13 cellular contexts compared by ENCODE assay signal in the genomic region with DNA sequence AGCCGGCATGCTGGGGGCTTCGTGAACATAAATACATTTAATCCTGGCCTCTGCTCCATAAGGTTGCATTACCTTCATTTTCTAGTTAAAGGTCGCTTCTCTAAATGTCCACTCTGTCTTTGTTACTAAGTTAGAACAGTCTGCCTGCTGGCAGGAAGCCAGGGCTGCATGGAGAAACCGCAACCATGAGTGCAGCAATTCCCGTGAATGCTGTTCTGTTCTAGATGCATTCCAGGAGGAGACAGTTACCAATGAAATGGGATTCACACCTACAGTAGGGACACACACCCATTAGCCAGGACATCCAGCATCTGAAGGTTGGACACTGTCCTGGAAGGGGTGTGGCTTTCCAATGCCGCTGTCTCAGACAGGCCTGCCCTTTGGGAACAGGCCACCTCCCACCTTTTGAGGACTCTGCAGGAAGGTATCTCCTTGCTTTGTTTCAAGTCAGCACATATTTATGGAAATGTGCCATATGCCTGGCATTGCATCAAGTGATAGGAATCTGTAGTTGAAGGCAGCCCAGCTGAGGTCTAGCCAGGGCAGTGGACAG.
DNase-seq lines count a peak whose midpoint lies in the region; ATAC-seq and TF ChIP-seq lines count a peak whose summit lies in the region.
"Had no signal": no experiment of that assay in that cellular context is flagged by ENCODE, and none has a peak within 500 bp of the region (broad histone marks: within the 10 kb centered on the region; RNA-seq: fewer than 3 reads in every experiment).

No MANE protein-coding gene starts in this region.

- H2AFZ ChIP-seq in smooth muscle cell (ENCODE audit: low read depth): no peak overlapping the region

- DNase-seq in G401 (ENCODE audit: low spot score) (peak; percentile 23), foreskin fibroblast (peak; percentile 50 to 75), sciatic nerve (ENCODE audit: low spot score) (peak; percentile 70), smooth muscle cell (lab: John Stamatoyannopoulos, UW; ENCODE audit: unreplicated experiment) (no peak), SKM-1 (lab: John Stamatoyannopoulos, UW; ENCODE audit: unreplicated experiment) (no peak), iPS-NIHi11 (ENCODE audit: low spot score) (no peak)
- DNase-seq: activated gamma-delta T cell treated with Interleukin-2 at 50 U/mL for 16 hours; effector memory CD8-positive, alpha-beta T cell; H7; retina had no signal

- H4K20me1 ChIP-seq in smooth muscle cell (ENCODE audit: low read depth): no peaks in the 10 kb centered on the region

- no peak overlapping the region for H3K9ac ChIP-seq in smooth muscle cell (ENCODE audit: low read depth)

- no peak overlapping the region for H3K27ac ChIP-seq in smooth muscle cell (ENCODE audit: low read depth)

- no peaks in the 10 kb centered on the region for H3K4me1 ChIP-seq in smooth muscle cell (ENCODE audit: low read depth)

- TF ChIP-seq CTCF in foreskin fibroblast (IDR thresholded peaks at IDR 0.05; ENCODE audit: low read depth, low read length) (no peak), smooth muscle cell (IDR thresholded peaks at IDR 0.05; ENCODE audit: borderline replicate concordance, insufficient read depth, poor library complexity, severe bottlenecking) (no peak)

- ATAC-seq in SK-N-SH treated with all-trans-retinoic acid at 6 μM for 48 hours: peak; percentile 83
- peak; percentile 25 for ATAC-seq in sciatic nerve
- no peak for ATAC-seq in GM21737 (IDR thresholded peaks at IDR 0.05; ENCODE audit: unreplicated experiment)
- ATAC-seq: activated CD4-positive, CD25-positive, alpha-beta regulatory T cell treated with anti-CD3 and anti-CD28 coated beads, Interleukin-2, amount 50 U/mL, for 24 hours; effector memory CD8-positive, alpha-beta T cell had no signal

- 81% methylated on average over 6 of the region's 6 CpGs for WGBS in smooth muscle cell (ENCODE audit: low lambda C conversion rate)

- H3K79me2 ChIP-seq in smooth muscle cell (ENCODE audit: low read depth): no peaks in the 10 kb centered on the region

- H3K27me3 ChIP-seq in smooth muscle cell (ENCODE audit: low read depth): no peaks in the 10 kb centered on the region

- no peaks in the 10 kb centered on the region for H3K9me3 ChIP-seq in smooth muscle cell (replicated peaks; ENCODE audit: low read depth)

- H3F3A ChIP-seq in smooth muscle cell (ENCODE audit: low read depth): no peaks in the 10 kb centered on the region

- H3K36me3 ChIP-seq in smooth muscle cell (ENCODE audit: low read depth): no peaks in the 10 kb centered on the region

- no peak overlapping the region for H3K4me2 ChIP-seq in smooth muscle cell

- in situ Hi-C loops in G401 (cut with HindIII; ENCODE audit: low sequenced_read_pairs): no loop called here

- intact Hi-C loops in sciatic nerve (cut with DNase I): no loop called here

- H3K4me3 ChIP-seq in foreskin fibroblast (ENCODE audit: low read depth in 1 of 2, low read length in 2 of 2) (no peak overlapping the region), smooth muscle cell (no peak overlapping the region)

TF ChIP-seq in SK-N-SH treated with all-trans-retinoic acid at 6 μM for 48 hours, 23 proteins besides CTCF, POLR2A, EP300 and RAD21:
- no peak for TF ChIP-seq ZNF8 (CRISPR knock-in tag; IDR thresholded peaks at IDR 0.05)
- TF ChIP-seq, protein P1, sequence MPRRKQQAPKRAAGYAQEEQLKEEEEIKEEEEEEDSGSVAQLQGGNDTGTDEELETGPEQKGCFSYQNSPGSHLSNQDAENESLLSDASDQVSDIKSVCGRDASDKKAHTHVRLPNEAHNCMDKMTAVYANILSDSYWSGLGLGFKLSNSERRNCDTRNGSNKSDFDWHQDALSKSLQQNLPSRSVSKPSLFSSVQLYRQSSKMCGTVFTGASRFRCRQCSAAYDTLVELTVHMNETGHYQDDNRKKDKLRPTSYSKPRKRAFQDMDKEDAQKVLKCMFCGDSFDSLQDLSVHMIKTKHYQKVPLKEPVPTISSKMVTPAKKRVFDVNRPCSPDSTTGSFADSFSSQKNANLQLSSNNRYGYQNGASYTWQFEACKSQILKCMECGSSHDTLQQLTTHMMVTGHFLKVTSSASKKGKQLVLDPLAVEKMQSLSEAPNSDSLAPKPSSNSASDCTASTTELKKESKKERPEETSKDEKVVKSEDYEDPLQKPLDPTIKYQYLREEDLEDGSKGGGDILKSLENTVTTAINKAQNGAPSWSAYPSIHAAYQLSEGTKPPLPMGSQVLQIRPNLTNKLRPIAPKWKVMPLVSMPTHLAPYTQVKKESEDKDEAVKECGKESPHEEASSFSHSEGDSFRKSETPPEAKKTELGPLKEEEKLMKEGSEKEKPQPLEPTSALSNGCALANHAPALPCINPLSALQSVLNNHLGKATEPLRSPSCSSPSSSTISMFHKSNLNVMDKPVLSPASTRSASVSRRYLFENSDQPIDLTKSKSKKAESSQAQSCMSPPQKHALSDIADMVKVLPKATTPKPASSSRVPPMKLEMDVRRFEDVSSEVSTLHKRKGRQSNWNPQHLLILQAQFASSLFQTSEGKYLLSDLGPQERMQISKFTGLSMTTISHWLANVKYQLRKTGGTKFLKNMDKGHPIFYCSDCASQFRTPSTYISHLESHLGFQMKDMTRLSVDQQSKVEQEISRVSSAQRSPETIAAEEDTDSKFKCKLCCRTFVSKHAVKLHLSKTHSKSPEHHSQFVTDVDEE (CRISPR knock-in tag; IDR thresholded peaks at IDR 0.05): 0 out of 2 replicates have a peak, but pooled peaks have one; percentile 30
TF ChIP-seq in SK-N-SH treated with all-trans-retinoic acid at 6 μM for 48 hours: peak in this region for 1.

Comparison
In these comparisons a context has a peak if more than half of its experiments do, and no peak if none do; other contexts are left out.
1. DNase-seq: peak in G401 (single experiment), foreskin fibroblast (2 of 2) and sciatic nerve (single experiment); none in smooth muscle cell (single experiment), SKM-1 (single experiment) and iPS-NIHi11 (single experiment).